ENCODE assay signal across 1 cellular context in the genomic region with DNA sequence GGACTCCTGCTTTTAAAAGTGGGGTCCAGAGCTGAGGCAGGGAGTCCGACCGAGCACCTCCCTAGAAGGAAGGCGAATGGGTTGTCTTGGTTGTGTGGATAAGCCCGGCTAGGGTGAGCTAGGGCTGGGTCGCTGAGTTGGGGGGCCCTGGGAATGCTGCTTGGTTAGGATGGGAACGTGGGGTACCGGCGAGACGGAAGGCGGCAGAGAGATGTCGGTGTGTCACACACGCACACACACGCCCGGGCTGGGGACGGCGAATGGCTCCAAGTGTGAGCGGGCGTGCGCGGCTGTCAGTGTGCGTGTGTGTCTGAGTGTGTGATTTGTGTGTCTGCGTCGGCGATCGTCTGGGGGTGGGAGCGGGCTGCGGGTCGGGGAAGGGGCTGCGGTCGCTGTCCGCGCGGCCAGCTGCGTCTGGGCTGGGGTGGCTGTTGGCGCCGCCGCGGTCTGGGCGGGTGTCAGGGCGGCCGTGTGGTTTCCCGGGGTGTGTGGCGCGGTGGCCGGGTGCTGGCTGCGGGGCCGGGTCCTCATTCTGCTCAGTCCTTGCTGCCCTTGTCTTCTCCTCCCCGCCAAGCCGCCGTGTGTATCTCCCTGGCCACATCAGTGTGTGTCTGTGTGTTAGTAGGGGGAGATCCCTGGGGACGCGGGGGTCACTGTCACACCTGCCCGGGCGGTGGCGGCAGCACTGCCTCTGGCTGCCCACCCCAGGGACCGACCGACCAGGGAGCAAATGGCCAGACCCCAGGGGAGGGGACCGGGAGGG.
A peak's percentile ranks its signal among the peaks of the same experiment; 100 is the strongest.
TF ChIP-seq lines count a peak whose summit lies in the region.

No MANE protein-coding gene starts in this region.

TF ChIP-seq in HEK293, 187 proteins besides CTCF, POLR2A, EP300 and RAD21 (continued from another document and continues in another):
- TF ChIP-seq ZNF280D (tag by site-specific recombination; IDR thresholded peaks at IDR 0.05) (no peak), ZNF518A (tag by site-specific recombination; conservative IDR thresholded peaks at IDR 0.05; ENCODE audit: low read depth) (no peak), ZNF449 (tag by site-specific recombination; IDR thresholded peaks at IDR 0.05) (peak; percentile 42; the same call in 1 of the 2 replicates), BCL6B (tag by site-specific recombination; IDR thresholded peaks at IDR 0.05) (no peak), ZNF473 (tag by site-specific recombination; IDR thresholded peaks at IDR 0.05) (no peak), ZNF248 (tag by site-specific recombination; IDR thresholded peaks at IDR 0.05) (no peak), ZNF830 (tag by site-specific recombination; IDR thresholded peaks at IDR 0.05; ENCODE audit: low read depth) (no peak), ZNF624 (tag by site-specific recombination; IDR thresholded peaks at IDR 0.05) (no peak), ZBTB20 (tag by site-specific recombination; IDR thresholded peaks at IDR 0.05) (peak; percentile 98), GLIS1 (tag by site-specific recombination; IDR thresholded peaks at IDR 0.05) (peak; percentile 71), ZNF529 (tag by site-specific recombination; IDR thresholded peaks at IDR 0.05; ENCODE audit: insufficient replicate concordance) (no peak), ZBTB48 (tag by site-specific recombination; IDR thresholded peaks at IDR 0.05) (no peak), HOXD13 (CRISPR knock-in tag; IDR thresholded peaks at IDR 0.05; ENCODE audit: borderline replicate concordance) (no peak), ZNF629 (tag by site-specific recombination; IDR thresholded peaks at IDR 0.05) (no peak), ZNF558 (tag by site-specific recombination; IDR thresholded peaks at IDR 0.05) (no peak), ZNF184 (tag by site-specific recombination; IDR thresholded peaks at IDR 0.05) (no peak), ZNF169 (tag by site-specific recombination; IDR thresholded peaks at IDR 0.05) (no peak), ZNF10 (tag by site-specific recombination; IDR thresholded peaks at IDR 0.05) (no peak), ZNF114 (tag by site-specific recombination; IDR thresholded peaks at IDR 0.05) (no peak), YY2 (tag by site-specific recombination; IDR thresholded peaks at IDR 0.05) (no peak), OSR2 (tag by site-specific recombination; IDR thresholded peaks at IDR 0.05) (no peak), ZNF501 (tag by site-specific recombination; IDR thresholded peaks at IDR 0.05) (peak; percentile 29; the same call in 1 of the 2 replicates), ZFP69B (tag by site-specific recombination; IDR thresholded peaks at IDR 0.05) (no peak), ZNF266 (tag by site-specific recombination; IDR thresholded peaks at IDR 0.05; ENCODE audit: low read depth) (no peak), ZNF704 (tag by site-specific recombination; IDR thresholded peaks at IDR 0.05) (no peak), ZNF571 (tag by site-specific recombination; IDR thresholded peaks at IDR 0.05) (no peak), ZNF274 (IDR thresholded peaks at IDR 0.05; ENCODE audit: low read length) (no peak), ZNF274 (tag by site-specific recombination; IDR thresholded peaks at IDR 0.05; ENCODE audit: borderline replicate concordance) (no peak), ZNF791 (tag by site-specific recombination; IDR thresholded peaks at IDR 0.05) (no peak), ZNF670 (tag by site-specific recombination; IDR thresholded peaks at IDR 0.05; ENCODE audit: low read depth) (no peak)
- TF ChIP-seq, protein P1, sequence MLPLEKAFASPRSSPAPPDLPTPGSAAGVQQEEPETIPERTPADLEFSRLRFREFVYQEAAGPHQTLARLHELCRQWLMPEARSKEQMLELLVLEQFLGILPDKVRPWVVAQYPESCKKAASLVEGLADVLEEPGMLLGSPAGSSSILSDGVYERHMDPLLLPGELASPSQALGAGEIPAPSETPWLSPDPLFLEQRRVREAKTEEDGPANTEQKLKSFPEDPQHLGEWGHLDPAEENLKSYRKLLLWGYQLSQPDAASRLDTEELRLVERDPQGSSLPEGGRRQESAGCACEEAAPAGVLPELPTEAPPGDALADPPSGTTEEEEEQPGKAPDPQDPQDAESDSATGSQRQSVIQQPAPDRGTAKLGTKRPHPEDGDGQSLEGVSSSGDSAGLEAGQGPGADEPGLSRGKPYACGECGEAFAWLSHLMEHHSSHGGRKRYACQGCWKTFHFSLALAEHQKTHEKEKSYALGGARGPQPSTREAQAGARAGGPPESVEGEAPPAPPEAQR (tag by site-specific recombination; IDR thresholded peaks at IDR 0.05), result no peak
- TF ChIP-seq, protein P2, sequence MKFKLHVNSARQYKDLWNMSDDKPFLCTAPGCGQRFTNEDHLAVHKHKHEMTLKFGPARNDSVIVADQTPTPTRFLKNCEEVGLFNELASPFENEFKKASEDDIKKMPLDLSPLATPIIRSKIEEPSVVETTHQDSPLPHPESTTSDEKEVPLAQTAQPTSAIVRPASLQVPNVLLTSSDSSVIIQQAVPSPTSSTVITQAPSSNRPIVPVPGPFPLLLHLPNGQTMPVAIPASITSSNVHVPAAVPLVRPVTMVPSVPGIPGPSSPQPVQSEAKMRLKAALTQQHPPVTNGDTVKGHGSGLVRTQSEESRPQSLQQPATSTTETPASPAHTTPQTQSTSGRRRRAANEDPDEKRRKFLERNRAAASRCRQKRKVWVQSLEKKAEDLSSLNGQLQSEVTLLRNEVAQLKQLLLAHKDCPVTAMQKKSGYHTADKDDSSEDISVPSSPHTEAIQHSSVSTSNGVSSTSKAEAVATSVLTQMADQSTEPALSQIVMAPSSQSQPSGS (tag by site-specific recombination; IDR thresholded peaks at IDR 0.05; ENCODE audit: low read depth), result no peak
- TF ChIP-seq, protein P3, sequence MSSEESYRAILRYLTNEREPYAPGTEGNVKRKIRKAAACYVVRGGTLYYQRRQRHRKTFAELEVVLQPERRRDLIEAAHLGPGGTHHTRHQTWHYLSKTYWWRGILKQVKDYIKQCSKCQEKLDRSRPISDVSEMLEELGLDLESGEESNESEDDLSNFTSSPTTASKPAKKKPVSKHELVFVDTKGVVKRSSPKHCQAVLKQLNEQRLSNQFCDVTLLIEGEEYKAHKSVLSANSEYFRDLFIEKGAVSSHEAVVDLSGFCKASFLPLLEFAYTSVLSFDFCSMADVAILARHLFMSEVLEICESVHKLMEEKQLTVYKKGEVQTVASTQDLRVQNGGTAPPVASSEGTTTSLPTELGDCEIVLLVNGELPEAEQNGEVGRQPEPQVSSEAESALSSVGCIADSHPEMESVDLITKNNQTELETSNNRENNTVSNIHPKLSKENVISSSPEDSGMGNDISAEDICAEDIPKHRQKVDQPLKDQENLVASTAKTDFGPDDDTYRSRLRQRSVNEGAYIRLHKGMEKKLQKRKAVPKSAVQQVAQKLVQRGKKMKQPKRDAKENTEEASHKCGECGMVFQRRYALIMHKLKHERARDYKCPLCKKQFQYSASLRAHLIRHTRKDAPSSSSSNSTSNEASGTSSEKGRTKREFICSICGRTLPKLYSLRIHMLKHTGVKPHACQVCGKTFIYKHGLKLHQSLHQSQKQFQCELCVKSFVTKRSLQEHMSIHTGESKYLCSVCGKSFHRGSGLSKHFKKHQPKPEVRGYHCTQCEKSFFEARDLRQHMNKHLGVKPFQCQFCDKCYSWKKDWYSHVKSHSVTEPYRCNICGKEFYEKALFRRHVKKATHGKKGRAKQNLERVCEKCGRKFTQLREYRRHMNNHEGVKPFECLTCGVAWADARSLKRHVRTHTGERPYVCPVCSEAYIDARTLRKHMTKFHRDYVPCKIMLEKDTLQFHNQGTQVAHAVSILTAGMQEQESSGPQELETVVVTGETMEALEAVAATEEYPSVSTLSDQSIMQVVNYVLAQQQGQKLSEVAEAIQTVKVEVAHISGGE (tag by site-specific recombination; conservative IDR thresholded peaks at IDR 0.05; ENCODE audit: low read depth), result no peak
- TF ChIP-seq, protein P4, sequence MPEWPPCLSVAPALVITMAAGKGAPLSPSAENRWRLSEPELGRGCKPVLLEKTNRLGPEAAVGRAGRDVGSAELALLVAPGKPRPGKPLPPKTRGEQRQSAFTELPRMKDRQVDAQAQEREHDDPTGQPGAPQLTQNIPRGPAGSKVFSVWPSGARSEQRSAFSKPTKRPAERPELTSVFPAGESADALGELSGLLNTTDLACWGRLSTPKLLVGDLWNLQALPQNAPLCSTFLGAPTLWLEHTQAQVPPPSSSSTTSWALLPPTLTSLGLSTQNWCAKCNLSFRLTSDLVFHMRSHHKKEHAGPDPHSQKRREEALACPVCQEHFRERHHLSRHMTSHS (tag by site-specific recombination; IDR thresholded peaks at IDR 0.05), result no peak
